ENCODE assay signal across 33 cellular contexts in genomic region chr17:74930535-74931036, GRCh38. TPM values are rescaled to one million over a fixed set of nuclear protein-coding genes. Genes with fewer than 3 reads are reported as not detected.
"Had no signal": no experiment of that assay in that cellular context is flagged by ENCODE, and none has a peak within 500 bp of the region (broad histone marks: within the 10 kb centered on the region; RNA-seq: fewer than 3 reads in every experiment).

No MANE protein-coding gene starts in this region.

- FAIRE-seq: endometrium, keratinocyte, urothelium cell line had no signal

- H3K36me3 ChIP-seq: esophagus squamous epithelium, heart right ventricle, prostate gland, right atrium auricular region, suprapubic skin had no signal

- H3K4me1 ChIP-seq: prostate gland had no signal

- H3K9me3 ChIP-seq: esophagus squamous epithelium, heart right ventricle, mucosa of descending colon, prostate gland, right atrium auricular region, suprapubic skin had no signal

- DNase-seq: dermis blood vessel endothelial cell; effector memory CD8-positive, alpha-beta T cell; esophagus squamous epithelium; foreskin melanocyte; glutamatergic neuron; heart right ventricle; hypothalamus; immature natural killer cell; mucosa of descending colon; naive B cell; nucleus accumbens; stimulated activated CD4-positive, alpha-beta T cell treated with anti-CD3 and anti-CD28 coated beads, Interleukin-12 subunit alpha, Interleukin-12 subunit beta, amount 100 ng/mL, for 4 hours; stimulated activated CD4-positive, alpha-beta T cell treated with anti-CD3 and anti-CD28 coated beads, Interleukin-1b, Interleukin-23, amount 100 ng/mL, for 48 hours; stimulated activated CD4-positive, alpha-beta T cell treated with anti-CD3 and anti-CD28 coated beads, Interleukin-4, amount 100 ng/mL, for 1 hour; stimulated activated CD8-positive, alpha-beta memory T cell treated with anti-CD3 and anti-CD28 coated beads, Interleukin-4, amount 100 ng/mL, for 48 hours; stimulated activated naive CD4-positive, alpha-beta T cell; stimulated activated naive CD8-positive, alpha-beta T cell treated with anti-CD3 and anti-CD28 coated beads, Interleukin-15, amount 100 ng/mL, for 72 hours had no signal

- H3K4me2 ChIP-seq: smooth muscle cell had no signal

- ATAC-seq: effector memory CD8-positive, alpha-beta T cell; left lobe of liver; mucosa of descending colon; sciatic nerve; stimulated activated naive CD8-positive, alpha-beta T cell treated with anti-CD3 and anti-CD28 coated beads, Interleukin-15, amount 100 ng/mL, for 72 hours had no signal

- H3K4me3 ChIP-seq: coronary artery, esophagus squamous epithelium, heart right ventricle, mucosa of descending colon, prostate gland, right atrium auricular region, smooth muscle cell, suprapubic skin had no signal

- H3K27ac ChIP-seq: coronary artery, heart right ventricle, prostate gland, right atrium auricular region, suprapubic skin had no signal

RNA-seq across cellular contexts. Expression of gene OTOP3, which starts 5.1 kb away (rescaled TPM):
- total RNA-seq: dermis blood vessel endothelial cell; heart right ventricle; left lobe of liver; liver; lung microvascular endothelial cell; mesothelial cell of epicardium; natural killer cell treated with Interleukin-12 subunit alpha and Interleukin-12 subunit beta and Interleukin-15 and Interleukin-18, amount 100 ng/mL, for 72 hours; neural crest cell; osteocyte; prostate gland; right atrium auricular region; sciatic nerve; smooth muscle cell had no signal
- polyA plus RNA-seq: heart right ventricle, immature natural killer cell, liver, smooth muscle cell had no signal

RNA-seq across cellular contexts. Expression of gene OTOP2, which starts 6.5 kb away (rescaled TPM):
- total RNA-seq: dermis blood vessel endothelial cell; heart right ventricle; left lobe of liver; liver; lung microvascular endothelial cell; mesothelial cell of epicardium; natural killer cell treated with Interleukin-12 subunit alpha and Interleukin-12 subunit beta and Interleukin-15 and Interleukin-18, amount 100 ng/mL, for 72 hours; neural crest cell; osteocyte; right atrium auricular region; sciatic nerve; smooth muscle cell had no signal
- polyA plus RNA-seq: heart right ventricle, immature natural killer cell, keratinocyte, liver, smooth muscle cell had no signal

RNA-seq across cellular contexts. Expression of gene USH1G, which starts 7.5 kb away (rescaled TPM):
- total RNA-seq: dermis blood vessel endothelial cell; heart right ventricle; left lobe of liver; lung microvascular endothelial cell; mucosa of descending colon; natural killer cell treated with Interleukin-12 subunit alpha and Interleukin-12 subunit beta and Interleukin-15 and Interleukin-18, amount 100 ng/mL, for 72 hours; neural crest cell; osteocyte; sciatic nerve had no signal
- polyA plus RNA-seq: heart right ventricle, immature natural killer cell, liver had no signal

RNA-seq across cellular contexts. Expression of gene FADS6, which starts 37.2 kb away (rescaled TPM):
- total RNA-seq: dermis blood vessel endothelial cell; heart right ventricle; lung microvascular endothelial cell; natural killer cell treated with Interleukin-12 subunit alpha and Interleukin-12 subunit beta and Interleukin-15 and Interleukin-18, amount 100 ng/mL, for 72 hours; neural crest cell; osteocyte; prostate gland; right atrium auricular region; sciatic nerve; smooth muscle cell had no signal
- polyA plus RNA-seq: heart right ventricle, immature natural killer cell, smooth muscle cell had no signal
